17 cellular contexts compared by ENCODE assay signal in the genomic region with DNA sequence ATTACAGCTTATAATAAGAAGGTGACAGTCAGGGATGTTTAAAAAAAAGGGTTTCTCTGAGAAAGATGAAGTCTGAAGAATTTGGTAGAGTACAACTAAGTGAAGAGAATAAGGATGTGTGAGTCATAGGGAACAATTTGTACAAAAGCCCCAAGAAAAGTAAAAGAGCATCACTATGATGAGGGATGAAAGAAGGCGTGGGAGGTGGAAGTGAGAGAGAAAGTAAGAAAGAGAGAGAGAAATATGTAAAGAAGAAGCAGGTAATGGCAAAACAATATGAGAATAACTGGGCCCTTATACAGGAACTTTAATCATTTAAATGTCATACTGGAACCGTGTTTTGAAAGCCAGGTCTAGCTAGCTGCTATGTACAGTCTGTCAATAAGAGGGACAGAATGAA.
A peak's percentile ranks its signal among the peaks of the same experiment; 100 is the strongest.
DNase-seq lines count a peak whose midpoint lies in the region; ATAC-seq and TF ChIP-seq lines count a peak whose summit lies in the region.
"Had no signal": no experiment of that assay in that cellular context is flagged by ENCODE, and none has a peak within 500 bp of the region (broad histone marks: within the 10 kb centered on the region; RNA-seq: fewer than 3 reads in every experiment).

No MANE protein-coding gene starts in this region.

- H3K27me3 Mint-ChIP-seq in activated CD8-positive, alpha-beta T cell treated with anti-CD3 and anti-CD28 coated beads for 36 hours: no peaks in the 10 kb centered on the region
- no peaks in the 10 kb centered on the region for H3K27me3 Mint-ChIP-seq in activated CD8-positive, alpha-beta T cell treated with anti-CD3 and anti-CD28 coated beads, Interleukin-2, amount 10 ng/mL, durations not matched to agents 7 days and 5 days (ENCODE audit: low read depth)
- no peaks in the 10 kb centered on the region for H3K27me3 Mint-ChIP-seq in activated T-helper 1 cell treated with anti-CD3 and anti-CD28 coated beads, Interleukin-12 subunit alpha, Interleukin-12 subunit beta, Interleukin-2, Interleukin-4 antibody, amounts not matched to agents 30 ng/mL and 10 ng/mL and 1 ng/mL, durations not matched to agents 14 hours and 24 hours and 36 hours (ENCODE audit: insufficient read depth)
- H3K27me3 Mint-ChIP-seq: CD4-positive, alpha-beta memory T cell had no signal

- H3K4me1 Mint-ChIP-seq in activated CD8-positive, alpha-beta T cell treated with anti-CD3 and anti-CD28 coated beads for 36 hours (ENCODE audit: low read depth): peaks cover 15% of the 10 kb centered on the region
- no peaks in the 10 kb centered on the region for H3K4me1 Mint-ChIP-seq in activated CD8-positive, alpha-beta T cell treated with anti-CD3 and anti-CD28 coated beads, Interleukin-2, amount 10 ng/mL, durations not matched to agents 7 days and 5 days (ENCODE audit: low read depth)
- H3K4me1 Mint-ChIP-seq in activated T-helper 1 cell treated with anti-CD3 and anti-CD28 coated beads, Interleukin-12 subunit alpha, Interleukin-12 subunit beta, Interleukin-2, Interleukin-4 antibody, amounts not matched to agents 30 ng/mL and 10 ng/mL and 1 ng/mL, durations not matched to agents 14 hours and 24 hours and 36 hours (ENCODE audit: low read depth): peaks cover 13% of the 10 kb centered on the region

- TF ChIP-seq CTCF in activated CD8-positive, alpha-beta T cell treated with anti-CD3 and anti-CD28 coated beads for 36 hours (IDR thresholded peaks at IDR 0.05): no peak

- peaks cover 18% of the 10 kb centered on the region for H3K9me3 Mint-ChIP-seq in activated CD8-positive, alpha-beta T cell treated with anti-CD3 and anti-CD28 coated beads for 36 hours
- peaks cover 15% of the 10 kb centered on the region for H3K9me3 Mint-ChIP-seq in activated CD8-positive, alpha-beta T cell treated with anti-CD3 and anti-CD28 coated beads, Interleukin-2, amount 10 ng/mL, durations not matched to agents 7 days and 5 days (ENCODE audit: insufficient read depth)
- H3K9me3 Mint-ChIP-seq in activated T-helper 1 cell treated with anti-CD3 and anti-CD28 coated beads, Interleukin-12 subunit alpha, Interleukin-12 subunit beta, Interleukin-2, Interleukin-4 antibody, amounts not matched to agents 30 ng/mL and 10 ng/mL and 1 ng/mL, durations not matched to agents 14 hours and 24 hours and 36 hours: peaks cover 21% of the 10 kb centered on the region

- peaks cover 42% of the 10 kb centered on the region for H3K36me3 Mint-ChIP-seq in activated CD8-positive, alpha-beta T cell treated with anti-CD3 and anti-CD28 coated beads for 36 hours (ENCODE audit: low read depth)
- peaks cover 32% of the 10 kb centered on the region for H3K36me3 Mint-ChIP-seq in activated CD8-positive, alpha-beta T cell treated with anti-CD3 and anti-CD28 coated beads, Interleukin-2, amount 10 ng/mL, durations not matched to agents 7 days and 5 days (ENCODE audit: low read depth)
- peaks cover 23% of the 10 kb centered on the region for H3K36me3 Mint-ChIP-seq in activated T-helper 1 cell treated with anti-CD3 and anti-CD28 coated beads, Interleukin-12 subunit alpha, Interleukin-12 subunit beta, Interleukin-2, Interleukin-4 antibody, amounts not matched to agents 30 ng/mL and 10 ng/mL and 1 ng/mL, durations not matched to agents 14 hours and 24 hours and 36 hours (ENCODE audit: low read depth)

- DNase-seq in activated CD8-positive, alpha-beta T cell treated with anti-CD3 and anti-CD28 coated beads for 36 hours: peak; percentile 7
- DNase-seq in activated CD8-positive, alpha-beta T cell treated with anti-CD3 and anti-CD28 coated beads, Interleukin-2, amount 10 ng/mL, durations not matched to agents 7 days and 5 days: no peak
- DNase-seq in activated T-helper 1 cell treated with anti-CD3 and anti-CD28 coated beads, Interleukin-12 subunit alpha, Interleukin-12 subunit beta, Interleukin-2, Interleukin-4 antibody, amounts not matched to agents 30 ng/mL and 10 ng/mL and 1 ng/mL, durations not matched to agents 14 hours and 24 hours and 36 hours (ENCODE audit: low spot score): no peak
- DNase-seq in inferior parietal cortex (ENCODE audit: extremely low spot score) (peak; percentile 25), A172 (ENCODE audit: low spot score) (no peak)
- no peak for DNase-seq in activated effector memory CD4-positive, alpha-beta T cell treated with anti-CD3 and anti-CD28 coated beads, Interleukin-2, amount 50 U/mL, for 16 hours
- DNase-seq: CD4-positive, alpha-beta memory T cell; GF-D8; GM23248; IMR-90; MG63; NCI-H1092; NCI-H146; NCI-H2081; Peyer's patch had no signal

- intact Hi-C loops in activated CD8-positive, alpha-beta T cell treated with anti-CD3 and anti-CD28 coated beads for 36 hours (cut with micrococcal nuclease): no loop called here
- intact Hi-C loops in activated T-helper 1 cell treated with anti-CD3 and anti-CD28 coated beads, Interleukin-12 subunit alpha, Interleukin-12 subunit beta, Interleukin-2, Interleukin-4 antibody, amounts not matched to agents 30 ng/mL and 10 ng/mL and 1 ng/mL, durations not matched to agents 14 hours and 24 hours and 36 hours (cut with micrococcal nuclease): no loop called here

- no peak for ATAC-seq in activated CD8-positive, alpha-beta T cell treated with anti-CD3 and anti-CD28 coated beads for 36 hours
- ATAC-seq in activated CD8-positive, alpha-beta T cell treated with anti-CD3 and anti-CD28 coated beads, Interleukin-2, amount 10 ng/mL, durations not matched to agents 7 days and 5 days: no peak
- peak; percentile 41 for ATAC-seq in GM18868 (IDR thresholded peaks at IDR 0.05; ENCODE audit: unreplicated experiment)
- ATAC-seq: A549 had no signal

- POLR2A ChIA-PET in activated CD8-positive, alpha-beta T cell treated with anti-CD3 and anti-CD28 coated beads for 36 hours (lab: Charles Lee): no interaction called here
- POLR2A ChIA-PET in activated CD8-positive, alpha-beta T cell treated with anti-CD3 and anti-CD28 coated beads, Interleukin-2, amount 10 ng/mL, durations not matched to agents 7 days and 5 days (lab: Charles Lee): no interaction called here

- H3K27ac Mint-ChIP-seq in activated CD8-positive, alpha-beta T cell treated with anti-CD3 and anti-CD28 coated beads for 36 hours: peak overlapping the region; percentile 46
- no peak overlapping the region for H3K27ac Mint-ChIP-seq in activated CD8-positive, alpha-beta T cell treated with anti-CD3 and anti-CD28 coated beads, Interleukin-2, amount 10 ng/mL, durations not matched to agents 7 days and 5 days
- peak overlapping the region; percentile 75 for H3K27ac Mint-ChIP-seq in activated T-helper 1 cell treated with anti-CD3 and anti-CD28 coated beads, Interleukin-12 subunit alpha, Interleukin-12 subunit beta, Interleukin-2, Interleukin-4 antibody, amounts not matched to agents 30 ng/mL and 10 ng/mL and 1 ng/mL, durations not matched to agents 14 hours and 24 hours and 36 hours

- CTCF ChIA-PET in activated CD8-positive, alpha-beta T cell treated with anti-CD3 and anti-CD28 coated beads for 36 hours (lab: Charles Lee): interaction anchor here (0.7 kb wide), 1 partner anchor 17 kb away, joined by 4 read pairs; no protein-coding TSS in a partner anchor
- CTCF ChIA-PET in activated CD8-positive, alpha-beta T cell treated with anti-CD3 and anti-CD28 coated beads, Interleukin-2, amount 10 ng/mL, durations not matched to agents 7 days and 5 days (lab: Charles Lee): no interaction called here

- no peak overlapping the region for H3K4me3 Mint-ChIP-seq in activated CD8-positive, alpha-beta T cell treated with anti-CD3 and anti-CD28 coated beads for 36 hours
- H3K4me3 Mint-ChIP-seq in activated CD8-positive, alpha-beta T cell treated with anti-CD3 and anti-CD28 coated beads, Interleukin-2, amount 10 ng/mL, durations not matched to agents 7 days and 5 days: no peak overlapping the region
- no peak overlapping the region for H3K4me3 Mint-ChIP-seq in activated T-helper 1 cell treated with anti-CD3 and anti-CD28 coated beads, Interleukin-12 subunit alpha, Interleukin-12 subunit beta, Interleukin-2, Interleukin-4 antibody, amounts not matched to agents 30 ng/mL and 10 ng/mL and 1 ng/mL, durations not matched to agents 14 hours and 24 hours and 36 hours

Comparison
In these comparisons a context has a peak if more than half of its experiments do, and no peak if none do; other contexts are left out.
1. DNase-seq: peak in activated CD8-positive, alpha-beta T cell treated with anti-CD3 and anti-CD28 coated beads for 36 hours (single experiment) and inferior parietal cortex (single experiment); none in activated CD8-positive, alpha-beta T cell treated with anti-CD3 and anti-CD28 coated beads, Interleukin-2, amount 10 ng/mL, durations not matched to agents 7 days and 5 days (single experiment), activated T-helper 1 cell treated with anti-CD3 and anti-CD28 coated beads, Interleukin-12 subunit alpha, Interleukin-12 subunit beta, Interleukin-2, Interleukin-4 antibody, amounts not matched to agents 30 ng/mL and 10 ng/mL and 1 ng/mL, durations not matched to agents 14 hours and 24 hours and 36 hours (single experiment), A172 (single experiment) and activated effector memory CD4-positive, alpha-beta T cell treated with anti-CD3 and anti-CD28 coated beads, Interleukin-2, amount 50 U/mL, for 16 hours (single experiment).